In genomic region chr12:14416658-14417057, GRCh38 we compare ENCODE assay signal across 8 cellular contexts. TPM values are rescaled to one million over a fixed set of nuclear protein-coding genes. Genes with fewer than 3 reads are reported as not detected.
DNase-seq lines count a peak whose midpoint lies in the region; ATAC-seq and TF ChIP-seq lines count a peak whose summit lies in the region.

No MANE protein-coding gene starts in this region.

- H3K27me3 ChIP-seq in stomach, result no peaks in the 10 kb centered on the region

- peaks cover 69% of the 10 kb centered on the region for H3K4me1 Mint-ChIP-seq in activated T-cell treated with anti-CD3 and anti-CD28 coated beads, Interleukin-2, amount 50 U/mL, for 4 hours (ENCODE audit: low read depth)
- peaks cover 62 to 92% of the 10 kb centered on the region in 2 donors for H3K4me1 Mint-ChIP-seq in immature natural killer cell

- TF ChIP-seq CTCF in astrocyte of the spinal cord (IDR thresholded peaks at IDR 0.05; ENCODE audit: low read depth, low read length), result peak; percentile 39
- TF ChIP-seq CTCF in stomach (IDR thresholded peaks at IDR 0.05), result no peak

- TF ChIP-seq POLR2A in stomach (IDR thresholded peaks at IDR 0.05), result no peak

- no peaks in the 10 kb centered on the region for H3K9me3 Mint-ChIP-seq in activated T-cell treated with anti-CD3 and anti-CD28 coated beads, Interleukin-2, amount 50 U/mL, for 4 hours
- no peaks in the 10 kb centered on the region for H3K9me3 Mint-ChIP-seq in immature natural killer cell

- H3K4me3 ChIP-seq in astrocyte of the spinal cord (ENCODE audit: low read depth, low read length), result no peak overlapping the region
- H3K4me3 ChIP-seq in stomach, result no peak overlapping the region

- H3K36me3 Mint-ChIP-seq in activated T-cell treated with anti-CD3 and anti-CD28 coated beads, Interleukin-2, amount 50 U/mL, for 4 hours (ENCODE audit: insufficient read depth), result peaks cover 15% of the 10 kb centered on the region
- peaks cover 3 to 10% (median 5%) of the 10 kb centered on the region in 3 donors for H3K36me3 Mint-ChIP-seq in immature natural killer cell

- no peak for TF ChIP-seq EP300 in stomach (IDR thresholded peaks at IDR 0.05)

- H3K27ac ChIP-seq in stomach, result peak overlapping the region in 3 of 5 donors; percentile 20 to 58 (median 52)

- in situ Hi-C loops in astrocyte of the spinal cord (cut with HindIII; ENCODE audit: low sequenced_read_pairs), result no loop called here

- 33 to 59% (median 50%) methylated on average over 1 of the region's 1 CpG for WGBS in stomach, 5 donors

- ATAC-seq in activated T-cell treated with anti-CD3 and anti-CD28 coated beads, Interleukin-2, amount 50 U/mL, for 4 hours, result peak; percentile 76 to 79
- no peak for ATAC-seq in HG03354 (IDR thresholded peaks at IDR 0.05; ENCODE audit: poor library complexity, severe bottlenecking, unreplicated experiment)
- ATAC-seq in HG03432 (IDR thresholded peaks at IDR 0.05; ENCODE audit: unreplicated experiment), result no peak

- H3K27ac Mint-ChIP-seq in immature natural killer cell, result peak overlapping the region; percentile 85 to 96 (median 89)

- peaks cover 0 to 5% (median 3%) of the 10 kb centered on the region in 4 donors for H3K9me3 ChIP-seq in stomach

- H3K36me3 ChIP-seq in stomach, result peaks cover 0 to 6% (median 0%) of the 10 kb centered on the region in 4 donors

- DNase-seq in activated T-cell treated with anti-CD3 and anti-CD28 coated beads, Interleukin-2, amount 50 U/mL, for 4 hours, result peak; percentile 8
- no peak for DNase-seq in activated T-cell treated with anti-CD3 and anti-CD28 coated beads, Interleukin-2, amount 50 U/mL, for 1 hour
- DNase-seq in NCI-H446 treated with DMSO at 0.1 percent for 48 hours (lab: John Stamatoyannopoulos, UW) (peak; percentile 37), astrocyte of the spinal cord (ENCODE audit: low read depth, low spot score) (peak; percentile 92), immature natural killer cell (peak; percentile 69 to 71 (median 69)), stomach (no peak)

- peaks cover 15 to 75% (median 46%) of the 10 kb centered on the region in 4 donors for H3K4me1 ChIP-seq in stomach

- peak overlapping the region; percentile 27 for H3K4me3 Mint-ChIP-seq in activated T-cell treated with anti-CD3 and anti-CD28 coated beads, Interleukin-2, amount 50 U/mL, for 4 hours
- peak overlapping the region; percentile 56 to 78 (median 74) for H3K4me3 Mint-ChIP-seq in immature natural killer cell

- H3K27me3 Mint-ChIP-seq in activated T-cell treated with anti-CD3 and anti-CD28 coated beads, Interleukin-2, amount 50 U/mL, for 4 hours (ENCODE audit: low read depth), result no peaks in the 10 kb centered on the region
- H3K27me3 Mint-ChIP-seq in immature natural killer cell (ENCODE audit: low read depth in 3 of 3), result peaks cover 0 to 2% (median 0%) of the 10 kb centered on the region in 3 donors

- intact Hi-C loops in stomach (cut with DNase I; ENCODE audit: low total_unique reads), result no loop called here

RNA-seq across cellular contexts. Expression of gene ATF7IP, which starts 51.2 kb away (rescaled TPM):
- 10 to 100 TPM; 33.5 to 54.6 (median 39.4) TPM for total RNA-seq in activated T-cell treated with anti-CD3 and anti-CD28 coated beads, Interleukin-2, amount 50 U/mL, for 4 hours
- 100 to 1,000 TPM in 1 of 3 donors, 10 to 100 TPM in 2; 47.9 to 114 (median 84.9) TPM for polyA plus RNA-seq in immature natural killer cell
- 10 to 100 TPM; 47.5 to 91.0 (median 84.8) TPM for total RNA-seq in stomach
- polyA plus RNA-seq in stomach, result 1 to 10 TPM; 4.9 to 6.5 (median 5.7) TPM

Comparison
In these comparisons a context has a peak if more than half of its experiments do, and no peak if none do; other contexts are left out.
1. DNase-seq: peak in activated T-cell treated with anti-CD3 and anti-CD28 coated beads, Interleukin-2, amount 50 U/mL, for 4 hours (single experiment), NCI-H446 treated with DMSO at 0.1 percent for 48 hours (single experiment), astrocyte of the spinal cord (single experiment) and immature natural killer cell (3 of 3); none in activated T-cell treated with anti-CD3 and anti-CD28 coated beads, Interleukin-2, amount 50 U/mL, for 1 hour (single experiment) and stomach (single experiment).
2. ATAC-seq: peak in activated T-cell treated with anti-CD3 and anti-CD28 coated beads, Interleukin-2, amount 50 U/mL, for 4 hours (2 of 2); none in HG03354 (single experiment) and HG03432 (single experiment).